In the genomic region with DNA sequence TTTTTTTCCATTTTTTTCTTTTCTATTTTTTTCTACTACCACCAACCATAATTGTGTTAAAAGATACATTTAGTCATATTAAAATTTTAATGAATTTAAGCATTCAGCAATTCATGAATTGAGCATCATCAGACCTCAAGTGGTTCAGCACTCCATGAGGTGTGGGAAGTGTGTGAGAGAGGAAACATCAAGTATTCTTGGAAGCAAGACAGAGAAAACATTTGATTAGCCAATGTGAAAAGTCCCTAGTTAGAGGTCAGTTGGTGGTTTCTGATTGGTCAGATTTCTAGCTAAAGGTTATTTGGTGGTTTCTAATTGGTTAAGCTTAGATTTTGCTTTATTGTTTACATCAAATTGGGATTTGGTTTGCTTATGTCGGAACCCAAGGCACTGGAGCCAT, we compare ENCODE assay signal across 18 cellular contexts.
DNase-seq lines count a peak whose midpoint lies in the region; ATAC-seq and TF ChIP-seq lines count a peak whose summit lies in the region.
"Had no signal": no experiment of that assay in that cellular context is flagged by ENCODE, and none has a peak within 500 bp of the region (broad histone marks: within the 10 kb centered on the region; RNA-seq: fewer than 3 reads in every experiment).

No MANE protein-coding gene starts in this region.

- H3K27me3 ChIP-seq in HCT116 (ENCODE audit: insufficient read depth, low read length) = no peaks in the 10 kb centered on the region
- H3K27me3 ChIP-seq in colonic mucosa = no peaks in the 10 kb centered on the region
- H3K27me3 ChIP-seq in mucosa of rectum (ENCODE audit: control insufficient read depth in 2 of 2, insufficient read depth in 2 of 2, low read length in 2 of 2) = no peaks in the 10 kb centered on the region
- no peaks in the 10 kb centered on the region for H3K27me3 ChIP-seq in upper lobe of right lung
- no peaks in the 10 kb centered on the region for H3K27me3 ChIP-seq in CD4-positive, alpha-beta memory T cell (ENCODE audit: insufficient read depth, low read length)
- H3K27me3 ChIP-seq: BLaER1 had no signal

- no peaks in the 10 kb centered on the region for H3K27me3 Mint-ChIP-seq in HFFc6 (ENCODE audit: insufficient read depth)
- peaks cover 5 to 6% of the 10 kb centered on the region in 2 donors for H3K27me3 Mint-ChIP-seq in CD4-positive, alpha-beta memory T cell

- no peaks in the 10 kb centered on the region for H4K20me1 ChIP-seq in HCT116 (ENCODE audit: insufficient read depth)
- H4K20me1 ChIP-seq: BLaER1 had no signal

- no peak overlapping the region for H3K27ac Mint-ChIP-seq in HFFc6
- no peak overlapping the region for H3K27ac Mint-ChIP-seq in CD4-positive, alpha-beta memory T cell
- H3K27ac Mint-ChIP-seq: CD14-positive monocyte; CD8-positive, alpha-beta T cell had no signal

- H3K9me3 ChIP-seq in HCT116 (ENCODE audit: control insufficient read depth in 1 of 2, insufficient read depth in 1 of 2, low read depth in 1 of 2, low read length in 2 of 2) (no peaks in the 10 kb centered on the region), colonic mucosa (no peaks in the 10 kb centered on the region), mucosa of rectum (ENCODE audit: control insufficient read depth in 2 of 2, low read length in 2 of 2) (no peaks in the 10 kb centered on the region), upper lobe of right lung (no peaks in the 10 kb centered on the region)
- no peaks in the 10 kb centered on the region for H3K9me3 ChIP-seq in CD4-positive, alpha-beta memory T cell (ENCODE audit: control insufficient read depth in 1 of 2, low read length in 2 of 2)
- H3K9me3 ChIP-seq: BLaER1 had no signal

- H3K9ac ChIP-seq in HCT116 (ENCODE audit: low read length) = no peak overlapping the region
- H3K9ac ChIP-seq in colonic mucosa (ENCODE audit: low read depth in 2 of 2, low read length in 2 of 2) = no peak overlapping the region
- H3K9ac ChIP-seq in mucosa of rectum (ENCODE audit: low read depth in 1 of 2, low read length in 2 of 2) = no peak overlapping the region
- H3K9ac ChIP-seq: BLaER1 had no signal

- RAD21 ChIA-PET in HCT116 (lab: Charles Lee; ENCODE audit: low non-redundant PET in 1 of 2, low total read pairs in 2 of 2, uncharacterized antibody in 2 of 2, unreplicated experiment in 2 of 2) = no interaction called here

- H3K27ac ChIP-seq in HCT116 (ENCODE audit: low read depth, low read length) (no peak overlapping the region), colonic mucosa (peak overlapping the region; percentile 62), mucosa of rectum (ENCODE audit: low read depth in 2 of 2, low read length in 2 of 2) (peak overlapping the region; percentile 82 to 86), upper lobe of right lung (no peak overlapping the region)
- H3K27ac ChIP-seq in CD4-positive, alpha-beta memory T cell (ENCODE audit: low read depth, low read length) = no peak overlapping the region
- H3K27ac ChIP-seq: BLaER1 had no signal

- peaks cover 0 to 6% of the 10 kb centered on the region in 2 experiments; a peak in 1 of 4 replicates for H3K4me1 ChIP-seq in HCT116 (ENCODE audit: control insufficient read depth in 1 of 2, insufficient read depth in 2 of 2, low read length in 2 of 2)
- no peaks in the 10 kb centered on the region for H3K4me1 ChIP-seq in colonic mucosa
- peaks cover 5 to 17% of the 10 kb centered on the region in 2 donors for H3K4me1 ChIP-seq in mucosa of rectum (ENCODE audit: control insufficient read depth in 2 of 2, insufficient read depth in 2 of 2, low read length in 2 of 2)
- H3K4me1 ChIP-seq in upper lobe of right lung = no peaks in the 10 kb centered on the region
- H3K4me1 ChIP-seq in CD4-positive, alpha-beta memory T cell (ENCODE audit: insufficient read depth, low read length) = no peaks in the 10 kb centered on the region
- H3K4me1 ChIP-seq: BLaER1 had no signal

- no peak overlapping the region for H3K4me2 ChIP-seq in HCT116 (ENCODE audit: low read length)
- H3K4me2 ChIP-seq: BLaER1 had no signal

- DNase-seq in HCT116 (ENCODE audit: low read depth, low spot score) = no peak
- no peak for DNase-seq in colonic mucosa
- no peak for DNase-seq in upper lobe of right lung
- no peak for DNase-seq in HFFc6
- no peak for DNase-seq in kidney tubule cell (ENCODE audit: low spot score)
- DNase-seq in CD4-positive, alpha-beta memory T cell = no peak
- DNase-seq: CD8-positive, alpha-beta T cell; DMS 273 treated with DMSO at 0.1 percent for 48 hours; DND-41; EL; GOT3; H7; KG1 had no signal

- BruUV-seq in HCT116 (replicated peaks; lab: Mats Ljungman, UMichigan) = no TSS peak

- no peak for ATAC-seq in HCT116
- ATAC-seq in upper lobe of right lung = peak; percentile 26
- no peak for ATAC-seq in GM19395 (IDR thresholded peaks at IDR 0.05; ENCODE audit: unreplicated experiment)
- ATAC-seq: CD8-positive, alpha-beta T cell; GM12878 had no signal

- POLR2A ChIA-PET in HCT116 (lab: Charles Lee) = no interaction called here
- POLR2A ChIA-PET in CD4-positive, alpha-beta memory T cell (lab: Charles Lee; ENCODE audit: partially characterized antibody) = no interaction called here

- no peak for TF ChIP-seq RAD21 in HCT116 (IDR thresholded peaks at IDR 0.05; ENCODE audit: low read depth)

- H3K36me3 ChIP-seq in HCT116 (ENCODE audit: control insufficient read depth in 1 of 2, insufficient read depth in 2 of 2, low read length in 2 of 2) (no peaks in the 10 kb centered on the region), colonic mucosa (no peaks in the 10 kb centered on the region), mucosa of rectum (ENCODE audit: control insufficient read depth in 2 of 2, insufficient read depth in 2 of 2, low read length in 2 of 2) (no peaks in the 10 kb centered on the region), upper lobe of right lung (no peaks in the 10 kb centered on the region)
- no peaks in the 10 kb centered on the region for H3K36me3 ChIP-seq in CD4-positive, alpha-beta memory T cell (ENCODE audit: insufficient read depth, low read length)
- H3K36me3 ChIP-seq: BLaER1 had no signal

- no peaks in the 10 kb centered on the region; the same call in 1 of the 2 replicates for H3K9me3 Mint-ChIP-seq in HFFc6
- H3K9me3 Mint-ChIP-seq in CD4-positive, alpha-beta memory T cell = peaks cover 0 to 2% (median 0%) of the 10 kb centered on the region in 8 donors
- H3K9me3 Mint-ChIP-seq: CD8-positive, alpha-beta T cell had no signal

- peaks cover 34% of the 10 kb centered on the region for H3K4me1 Mint-ChIP-seq in HFFc6 (ENCODE audit: low read depth)
- no peaks in the 10 kb centered on the region for H3K4me1 Mint-ChIP-seq in CD4-positive, alpha-beta memory T cell
- H3K4me1 Mint-ChIP-seq: CD14-positive monocyte had no signal

- H2AFZ ChIP-seq in HCT116 (ENCODE audit: low read depth, low read length, poor library complexity, severe bottlenecking) = peak overlapping the region; percentile 48

- intact Hi-C loops in HCT116 (cut with micrococcal nuclease) (no loop called here), colonic mucosa (cut with DNase I) (loop anchor here (10.0 kb wide), 1 partner anchor 511 kb away; no protein-coding TSS in a partner anchor), upper lobe of right lung (cut with DNase I) (no loop called here)
- intact Hi-C loops in CD4-positive, alpha-beta memory T cell (cut with micrococcal nuclease) = no loop called here

- H3K36me3 Mint-ChIP-seq in HFFc6 (ENCODE audit: low read depth) = no peaks in the 10 kb centered on the region
- H3K36me3 Mint-ChIP-seq in CD4-positive, alpha-beta memory T cell = no peaks in the 10 kb centered on the region
- H3K36me3 Mint-ChIP-seq: CD14-positive monocyte; CD8-positive, alpha-beta T cell had no signal

- CTCF ChIA-PET in HCT116 (lab: Charles Lee) = no interaction called here
- CTCF ChIA-PET in CD4-positive, alpha-beta memory T cell (lab: Charles Lee; ENCODE audit: partially characterized antibody) = no interaction called here

- TF ChIP-seq CTCF in HCT116 (IDR thresholded peaks at IDR 0.05 in 2 of 3, conservative IDR thresholded peaks at IDR 0.05 in 1 of 3; ENCODE audit: borderline replicate concordance in 1 of 3, insufficient read depth in 1 of 3, low read depth in 2 of 3, low read length in 2 of 3) = no peak
- TF ChIP-seq CTCF in colonic mucosa (IDR thresholded peaks at IDR 0.05) = no peak
- no peak for TF ChIP-seq CTCF in upper lobe of right lung (IDR thresholded peaks at IDR 0.05)
- TF ChIP-seq CTCF in HFFc6 (IDR thresholded peaks at IDR 0.05) = no peak

- no peaks in the 10 kb centered on the region for H3K79me2 ChIP-seq in HCT116 (ENCODE audit: insufficient read depth, low read length)

- TF ChIP-seq POLR2A in HCT116 (IDR thresholded peaks at IDR 0.05; ENCODE audit: borderline replicate concordance, extremely low read depth, insufficient read depth, insufficient read length) = no peak

- H3K4me3 ChIP-seq in HCT116 (replicated peaks in 1 of 2; ENCODE audit: low read depth in 1 of 2, low read length in 2 of 2) = no peak overlapping the region
- H3K4me3 ChIP-seq in colonic mucosa = no peak overlapping the region
- no peak overlapping the region for H3K4me3 ChIP-seq in mucosa of rectum (ENCODE audit: low read length in 2 of 2)
- H3K4me3 ChIP-seq in upper lobe of right lung = no peak overlapping the region
- no peak overlapping the region for H3K4me3 ChIP-seq in CD4-positive, alpha-beta memory T cell (ENCODE audit: low read length in 2 of 2)
- H3K4me3 ChIP-seq: BLaER1, GM12878 had no signal

- no peaks in the 10 kb centered on the region for H3K9me2 ChIP-seq in HCT116 (ENCODE audit: insufficient read depth)

- no peak overlapping the region for H3K4me3 Mint-ChIP-seq in HFFc6
- H3K4me3 Mint-ChIP-seq in CD4-positive, alpha-beta memory T cell = no peak overlapping the region
- H3K4me3 Mint-ChIP-seq: CD14-positive monocyte; CD8-positive, alpha-beta T cell had no signal

TF ChIP-seq in HCT116, 20 proteins besides CTCF, POLR2A, EP300 and RAD21 (continues in another document):
- TF ChIP-seq SP1 (IDR thresholded peaks at IDR 0.05; ENCODE audit: low read depth) (no peak), SRF (IDR thresholded peaks at IDR 0.05; ENCODE audit: low read depth) (no peak), ZFX (IDR thresholded peaks at IDR 0.05) (no peak)

Comparison
In these comparisons a context has a peak if more than half of its experiments do, and no peak if none do; other contexts are left out.
1. H3K27ac ChIP-seq: peak in colonic mucosa (single experiment) and mucosa of rectum (2 of 2); none in HCT116 (single experiment), upper lobe of right lung (single experiment) and CD4-positive, alpha-beta memory T cell (single experiment).